Comparison of ENCODE assay signal across 8 cellular contexts in genomic region chr1:192805832-192806323, GRCh38. TPM values are rescaled to one million over a fixed set of nuclear protein-coding genes. Genes with fewer than 3 reads are reported as not detected.
DNase-seq lines count a peak whose midpoint lies in the region; ATAC-seq, FAIRE-seq and TF ChIP-seq lines count a peak whose summit lies in the region.

No MANE protein-coding gene starts in this region.

- no peak overlapping the region for H3K4me3 ChIP-seq in testis

- ATAC-seq in GM18519 (IDR thresholded peaks at IDR 0.05; ENCODE audit: low FRiP score, unreplicated experiment) = peak; percentile 35
- peak; percentile 25 for ATAC-seq in HG03045 (IDR thresholded peaks at IDR 0.05; ENCODE audit: unreplicated experiment)

- H3K4me3 Mint-ChIP-seq in activated T-helper 2 cell treated with anti-CD3 and anti-CD28 coated beads, Interferon-gamma antibody, Interleukin-2, Interleukin-4, amounts not matched to agents 10 μg/mL and 5 μg/mL and 100 μg/mL, durations not matched to agents 14 hours and 24 hours and 36 hours (ENCODE audit: low read depth) = no peak overlapping the region
- H3K4me3 Mint-ChIP-seq in immature natural killer cell = peak overlapping the region in 2 of 5 donors; percentile 8 to 23

- no peak for TF ChIP-seq POLR2A in testis (IDR thresholded peaks at IDR 0.05)

- no peaks in the 10 kb centered on the region for H3K36me3 ChIP-seq in testis (ENCODE audit: low read depth, missing control alignments)

- TF ChIP-seq CTCF in D721Med (IDR thresholded peaks at IDR 0.05; ENCODE audit: insufficient read depth, missing control alignments) (peak; percentile 76), testis (IDR thresholded peaks at IDR 0.05) (peak; percentile 24 to 44 (median 35))

- H3K4me1 ChIP-seq in testis = peaks cover 5% of the 10 kb centered on the region

- H3K36me3 Mint-ChIP-seq in activated T-helper 2 cell treated with anti-CD3 and anti-CD28 coated beads, Interferon-gamma antibody, Interleukin-2, Interleukin-4, amounts not matched to agents 10 μg/mL and 5 μg/mL and 100 μg/mL, durations not matched to agents 14 hours and 24 hours and 36 hours (ENCODE audit: low read depth) = peaks cover 8% of the 10 kb centered on the region
- peaks cover 0 to 2% (median 0%) of the 10 kb centered on the region in 3 donors for H3K36me3 Mint-ChIP-seq in immature natural killer cell

- intact Hi-C loops in activated T-helper 2 cell treated with anti-CD3 and anti-CD28 coated beads, Interferon-gamma antibody, Interleukin-2, Interleukin-4, amounts not matched to agents 10 μg/mL and 5 μg/mL and 100 μg/mL, durations not matched to agents 14 hours and 24 hours and 36 hours (cut with micrococcal nuclease) = loop anchor here (1.0 to 10.0 kb wide), 12 partner anchors 131 to 1489 kb away; partner anchors contain the start of gene GLRX2
- intact Hi-C loops in testis (cut with DNase I; ENCODE audit: low total_unique reads) = no loop called here

- H3K27me3 ChIP-seq in testis = no peaks in the 10 kb centered on the region

- peak; percentile 90 for FAIRE-seq in D721Med (lab: Jason Lieb, UNC)

- no peak overlapping the region for H3K27ac ChIP-seq in testis

- no peaks in the 10 kb centered on the region for H3K9me3 ChIP-seq in testis

- DNase-seq in D721Med (ENCODE audit: insufficient read length, low spot score) (peak; percentile 42), NCI-H2227 treated with DMSO at 0.1 percent for 48 hours (lab: John Stamatoyannopoulos, UW) (peak; percentile 24), immature natural killer cell (peak; percentile 82 to 86 (median 85)), testis (no peak)
- peak; percentile 25 for DNase-seq in activated T-helper 2 cell treated with anti-CD3 and anti-CD28 coated beads, Interferon-gamma antibody, Interleukin-2, Interleukin-4, amounts not matched to agents 10 μg/mL and 5 μg/mL and 100 μg/mL, durations not matched to agents 14 hours and 24 hours and 36 hours (ENCODE audit: low spot score)
- DNase-seq in NK-92 treated with Interleukin-12 subunit alpha and Interleukin-12 subunit beta, amount 100 ng/mL, for 24 hours (lab: John Stamatoyannopoulos, UW) = no peak

- no peaks in the 10 kb centered on the region for H3K9me3 Mint-ChIP-seq in activated T-helper 2 cell treated with anti-CD3 and anti-CD28 coated beads, Interferon-gamma antibody, Interleukin-2, Interleukin-4, amounts not matched to agents 10 μg/mL and 5 μg/mL and 100 μg/mL, durations not matched to agents 14 hours and 24 hours and 36 hours
- H3K9me3 Mint-ChIP-seq in immature natural killer cell = peaks cover 0 to 2% (median 0%) of the 10 kb centered on the region in 6 donors

- H3K27ac Mint-ChIP-seq in activated T-helper 2 cell treated with anti-CD3 and anti-CD28 coated beads, Interferon-gamma antibody, Interleukin-2, Interleukin-4, amounts not matched to agents 10 μg/mL and 5 μg/mL and 100 μg/mL, durations not matched to agents 14 hours and 24 hours and 36 hours = peak overlapping the region; percentile 51
- H3K27ac Mint-ChIP-seq in immature natural killer cell = peak overlapping the region; percentile 28 to 98 (median 82)

- peaks cover 37% of the 10 kb centered on the region for H3K4me1 Mint-ChIP-seq in activated T-helper 2 cell treated with anti-CD3 and anti-CD28 coated beads, Interferon-gamma antibody, Interleukin-2, Interleukin-4, amounts not matched to agents 10 μg/mL and 5 μg/mL and 100 μg/mL, durations not matched to agents 14 hours and 24 hours and 36 hours (ENCODE audit: low read depth)
- H3K4me1 Mint-ChIP-seq in immature natural killer cell = peaks cover 30 to 47% of the 10 kb centered on the region in 2 donors

- H3K27me3 Mint-ChIP-seq in activated T-helper 2 cell treated with anti-CD3 and anti-CD28 coated beads, Interferon-gamma antibody, Interleukin-2, Interleukin-4, amounts not matched to agents 10 μg/mL and 5 μg/mL and 100 μg/mL, durations not matched to agents 14 hours and 24 hours and 36 hours (ENCODE audit: low read depth) = peaks cover 16% of the 10 kb centered on the region
- H3K27me3 Mint-ChIP-seq in immature natural killer cell (ENCODE audit: low read depth in 3 of 3) = peaks cover 18 to 29% (median 27%) of the 10 kb centered on the region in 3 donors

- 83 to 89% methylated on average over 2 of the region's 2 CpGs for WGBS in testis, 2 donors

RNA-seq across cellular contexts. Expression of gene RGS2, which starts 3.0 kb away (rescaled TPM):
- 5.0 and 5.8 TPM in 2 replicates for total RNA-seq in activated T-helper 2 cell treated with anti-CD3 and anti-CD28 coated beads, Interferon-gamma antibody, Interleukin-2, Interleukin-4, amounts not matched to agents 10 μg/mL and 5 μg/mL and 100 μg/mL, durations not matched to agents 14 hours and 24 hours and 36 hours
- polyA plus RNA-seq in immature natural killer cell = 100 to 1,000 TPM in 2 of 3 donors, 10 to 100 TPM in 1; 99.4 to 358 (median 227) TPM
- 10 to 100 TPM; 17.4 to 36.0 TPM for total RNA-seq in testis
- polyA plus RNA-seq in testis (ENCODE audit: insufficient read depth, low read depth, low replicate concordance) = 16.9 TPM

Comparison
In these comparisons a context has a peak if more than half of its experiments do, and no peak if none do; other contexts are left out.
1. DNase-seq: peak in D721Med (single experiment), NCI-H2227 treated with DMSO at 0.1 percent for 48 hours (single experiment), activated T-helper 2 cell treated with anti-CD3 and anti-CD28 coated beads, Interferon-gamma antibody, Interleukin-2, Interleukin-4, amounts not matched to agents 10 μg/mL and 5 μg/mL and 100 μg/mL, durations not matched to agents 14 hours and 24 hours and 36 hours (single experiment) and immature natural killer cell (3 of 3); none in testis (single experiment) and NK-92 treated with Interleukin-12 subunit alpha and Interleukin-12 subunit beta, amount 100 ng/mL, for 24 hours (single experiment).